Comparison of ENCODE assay signal across 4 cellular contexts in the genomic region with DNA sequence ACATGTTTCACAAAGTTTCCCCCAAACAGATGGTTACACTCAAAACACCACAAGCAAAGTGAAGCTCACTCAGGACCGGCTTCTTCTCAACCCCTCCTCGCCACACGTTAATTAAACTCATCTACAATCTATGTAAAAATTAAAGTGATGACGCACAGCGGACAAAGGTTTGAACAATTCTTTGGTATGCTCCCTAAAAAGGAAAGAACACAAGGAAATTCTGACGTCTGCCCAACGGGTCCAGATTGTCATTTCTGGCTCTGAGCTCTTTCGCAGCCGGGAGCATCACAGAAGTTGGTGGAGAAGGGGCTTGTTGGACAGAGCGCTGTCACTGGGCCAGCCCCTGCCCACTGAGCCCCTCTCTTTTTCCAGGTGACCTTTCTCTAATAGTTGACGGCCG.
"Had no signal": no experiment of that assay in that cellular context is flagged by ENCODE, and none has a peak within 500 bp of the region (broad histone marks: within the 10 kb centered on the region; RNA-seq: fewer than 3 reads in every experiment).

No MANE protein-coding gene starts in this region.

- H3K27ac Mint-ChIP-seq: GM23338, H9 had no signal

- DNase-seq: HCEC 1CT, IMR-90 had no signal

- H3K4me3 Mint-ChIP-seq: GM23338, H9 had no signal
